In genomic region chr2:203535078-203535783, GRCh38 we compare ENCODE assay signal across 8 cellular contexts. TPM values are rescaled to one million over a fixed set of nuclear protein-coding genes. Genes with fewer than 3 reads are reported as not detected.
A peak's percentile ranks its signal among the peaks of the same experiment; 100 is the strongest.
DNase-seq lines count a peak whose midpoint lies in the region; ATAC-seq and TF ChIP-seq lines count a peak whose summit lies in the region.

TSS of gene RAPH1 (minus strand) at chr2:203535301. CDS start at chr2:203495353, 39,948 bp downstream.

- H3K9ac ChIP-seq in GM23248 (peak within 1 kb of the TSS; percentile 98), adipocyte (ENCODE audit: low read length) (peak within 1 kb of the TSS; percentile 95)

- DNase-seq in Caki2 (ENCODE audit: low read depth), result peak; percentile 88
- DNase-seq in GM23248, result peak; percentile 97
- peak; percentile 55 for DNase-seq in MV-4-11 (lab: John Stamatoyannopoulos, UW)
- DNase-seq in SW 1271 (lab: John Stamatoyannopoulos, UW), result peak; percentile 45 to 83
- DNase-seq in adipocyte (ENCODE audit: low read depth), result peak; percentile 93
- peak; percentile 94 for DNase-seq in Right ventricle myocardium superior
- peak; percentile 73 to 83 (median 78) for DNase-seq in ovary
- peak; percentile 34 for DNase-seq in thoracic aorta (ENCODE audit: low spot score)

- TF ChIP-seq POLR2A in ovary (IDR thresholded peaks at IDR 0.05), result no peak

- in situ Hi-C loops in Caki2 (cut with HindIII; ENCODE audit: low pct_unique_long_range_greater_than_20kb, low sequenced_read_pairs), result no loop called here
- in situ Hi-C loops in GM23248 (cut with MboI), result no loop called here

- H3K4me3 ChIP-seq in GM23248, result peak within 1 kb of the TSS; percentile 88
- peak within 1 kb of the TSS; percentile 92 for H3K4me3 ChIP-seq in adipocyte (ENCODE audit: low read length)
- H3K4me3 ChIP-seq in ovary, result peak within 1 kb of the TSS; percentile 67
- peak within 1 kb of the TSS; percentile 98 for H3K4me3 ChIP-seq in thoracic aorta

- 0 to 1% methylated on average over 27 to 83 of the region's 92 CpGs for WGBS in GM23248 (ENCODE audit: low coverage in 1 of 2, low lambda C conversion rate in 2 of 2, missing lambda C conversion rate in 2 of 2), 2 experiments
- WGBS in ovary, 3 donors, result 0% methylated on average over 29 to 92 of the region's 92 CpGs

- intact Hi-C loops in Right ventricle myocardium superior (cut with DNase I) (loop anchor here (10.0 kb wide), 1 partner anchor 150 kb away; no protein-coding TSS in a partner anchor), ovary (cut with DNase I) (no loop called here)

- H3K79me2 ChIP-seq in GM23248 (ENCODE audit: insufficient read depth), result peaks cover 47% of the 10 kb centered on the region

- H3K9me3 ChIP-seq in GM23248 (ENCODE audit: low read depth) (no peaks in the 10 kb centered on the region), adipocyte (ENCODE audit: control insufficient read depth, low read length) (no peaks in the 10 kb centered on the region), ovary (no peaks in the 10 kb centered on the region), thoracic aorta (no peaks in the 10 kb centered on the region)

- H2AFZ ChIP-seq in GM23248, result peak within 1 kb of the TSS; percentile 71

- no peaks in the 10 kb centered on the region for H3K9me2 ChIP-seq in GM23248 (ENCODE audit: insufficient read depth)

- peaks cover 19% of the 10 kb centered on the region for H3K4me1 ChIP-seq in GM23248 (ENCODE audit: insufficient read depth)
- peaks cover 30% of the 10 kb centered on the region for H3K4me1 ChIP-seq in adipocyte (ENCODE audit: control insufficient read depth, insufficient read depth, low read length)
- peaks cover 3% of the 10 kb centered on the region for H3K4me1 ChIP-seq in ovary (ENCODE audit: insufficient read depth)
- H3K4me1 ChIP-seq in thoracic aorta (ENCODE audit: control insufficient read depth in 1 of 2, low read depth in 2 of 2), result peaks cover 8 to 33% of the 10 kb centered on the region in 2 donors

- H3K27ac ChIP-seq in GM23248, result peak within 1 kb of the TSS; percentile 92
- H3K27ac ChIP-seq in ovary, result peak within 1 kb of the TSS; percentile 75 to 82
- peak within 1 kb of the TSS; percentile 94 to 98 for H3K27ac ChIP-seq in thoracic aorta

- H4K20me1 ChIP-seq in GM23248 (ENCODE audit: insufficient read depth), result peaks cover 6% of the 10 kb centered on the region; the same call in 1 of the 2 replicates

- H3K27me3 ChIP-seq in GM23248 (replicated peaks; ENCODE audit: insufficient read depth), result no peaks in the 10 kb centered on the region
- H3K27me3 ChIP-seq in adipocyte (replicated peaks; ENCODE audit: control insufficient read depth, insufficient read depth, low read length), result no peaks in the 10 kb centered on the region
- H3K27me3 ChIP-seq in ovary, result no peaks in the 10 kb centered on the region
- no peaks in the 10 kb centered on the region for H3K27me3 ChIP-seq in thoracic aorta (replicated peaks; ENCODE audit: insufficient read depth)

- ATAC-seq in Right ventricle myocardium superior (ENCODE audit: poor library complexity), result peak; percentile 96
- peak; percentile 69 for ATAC-seq in thoracic aorta (ENCODE audit: insufficient number of reproducible peaks, low FRiP score, low read depth)

- TF ChIP-seq CTCF in ovary (IDR thresholded peaks at IDR 0.05) (no peak), thoracic aorta (IDR thresholded peaks at IDR 0.05) (no peak)

- H3K36me3 ChIP-seq in GM23248 (ENCODE audit: low read depth) (peaks cover 11% of the 10 kb centered on the region; the same call in 1 of the 2 replicates), adipocyte (ENCODE audit: control insufficient read depth, insufficient read depth, low read length, severe bottlenecking) (no peaks in the 10 kb centered on the region), ovary (no peaks in the 10 kb centered on the region), thoracic aorta (no peaks in the 10 kb centered on the region)

- TF ChIP-seq EP300 in ovary (IDR thresholded peaks at IDR 0.05), result no peak

- H3F3A ChIP-seq in GM23248 (ENCODE audit: insufficient read depth), result peaks cover 52% of the 10 kb centered on the region

- H3K4me2 ChIP-seq in GM23248 (ENCODE audit: unreplicated experiment), result peak within 1 kb of the TSS; percentile 91

RNA-seq across cellular contexts. Expression of gene RAPH1, which starts in this region (rescaled TPM):
- 1.9 and 14.3 TPM in 2 replicates for total RNA-seq in Caki2 (2014; rRNA removed; shearing (Covaris generic); ENCODE audit: low replicate concordance)
- total RNA-seq in GM23248 (2014; rRNA removed; shearing (Covaris generic)), result 83.9 and 144 TPM in 2 replicates
- polyA plus RNA-seq in GM23248 (2016; fragmentation: Nextera tagmentation; extraction: Ambion mirVana) (36.9 and 38.8 TPM in 2 replicates), ovary (10 to 100 TPM in 1 of 2 donors, 1 to 10 TPM in 1; 2.7 to 13.6 TPM)
- total RNA-seq in Right ventricle myocardium superior (11.9 TPM), ovary (10 to 100 TPM in 5 of 7 donors, 1 to 10 TPM in 2; 6.8 to 23.5 (median 10.5) TPM), thoracic aorta (10 to 100 TPM; 44.8 to 86.8 TPM)

Comparison
In these comparisons a context has a peak if more than half of its experiments do, and no peak if none do; other contexts are left out.
1. Peak in every context shown above with its lines: DNase-seq, ATAC-seq, H3K4me3 ChIP-seq and H3K27ac ChIP-seq.
2. DNase-seq: peak in every context shown above with its lines; median percentile 97 in GM23248; 94 in Right ventricle myocardium superior; 93 in adipocyte; 88 in Caki2; 78 in ovary; 64 in SW 1271; 55 in MV-4-11; 34 in thoracic aorta.